ENCODE assay signal across 13 cellular contexts in the genomic region with DNA sequence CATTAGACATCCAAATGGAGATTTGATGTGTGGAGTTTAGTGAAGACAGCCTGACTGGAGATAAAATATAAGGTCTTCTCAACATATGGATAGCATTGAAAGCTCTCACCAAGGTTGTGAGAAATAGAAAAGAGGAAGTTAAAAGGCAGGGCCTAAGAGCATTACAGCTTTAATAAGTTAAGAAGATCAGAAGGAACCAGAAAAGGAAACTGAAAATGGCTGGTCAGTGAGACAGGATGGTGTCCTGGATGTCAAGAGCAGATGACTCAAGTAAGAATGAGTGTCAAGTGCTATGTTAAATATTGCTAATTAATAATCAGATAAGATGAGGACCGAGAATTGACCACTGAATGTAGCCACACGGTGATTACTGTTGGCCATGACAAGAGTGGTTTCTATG.
DNase-seq lines count a peak whose midpoint lies in the region; ATAC-seq, FAIRE-seq and TF ChIP-seq lines count a peak whose summit lies in the region.
"Had no signal": no experiment of that assay in that cellular context is flagged by ENCODE, and none has a peak within 500 bp of the region (broad histone marks: within the 10 kb centered on the region; RNA-seq: fewer than 3 reads in every experiment).

No MANE protein-coding gene starts in this region.

- no peak overlapping the region for H3K27ac Mint-ChIP-seq in CD14-positive monocyte
- H3K27ac Mint-ChIP-seq: activated CD4-positive, alpha-beta memory T cell treated with anti-CD3 and anti-CD28 coated beads for 36 hours; activated naive CD8-positive, alpha-beta T cell had no signal

- H3K36me3 Mint-ChIP-seq in CD14-positive monocyte: no peaks in the 10 kb centered on the region
- H3K36me3 Mint-ChIP-seq: activated CD4-positive, alpha-beta memory T cell treated with anti-CD3 and anti-CD28 coated beads for 36 hours; activated naive CD8-positive, alpha-beta T cell had no signal

- intact Hi-C loops in CD14-positive monocyte (cut with micrococcal nuclease): no loop called here

- FAIRE-seq in HTR-8/SVneo (lab: Jason Lieb, UNC): no peak

- H3K27me3 Mint-ChIP-seq in CD14-positive monocyte (ENCODE audit: low read depth in 3 of 3): no peaks in the 10 kb centered on the region
- H3K27me3 Mint-ChIP-seq: activated CD4-positive, alpha-beta memory T cell treated with anti-CD3 and anti-CD28 coated beads for 36 hours; activated naive CD8-positive, alpha-beta T cell had no signal

- H3K9me3 Mint-ChIP-seq in CD14-positive monocyte: peaks cover 0 to 5% (median 0%) of the 10 kb centered on the region in 7 donors

- ATAC-seq in GM18499 (IDR thresholded peaks at IDR 0.05; ENCODE audit: insufficient read depth, unreplicated experiment) (peak; percentile 99), GM19455 (IDR thresholded peaks at IDR 0.05; ENCODE audit: unreplicated experiment) (peak; percentile 93), HG02852 (IDR thresholded peaks at IDR 0.05; ENCODE audit: unreplicated experiment) (peak; percentile 94), HG03469 (IDR thresholded peaks at IDR 0.05; ENCODE audit: unreplicated experiment) (peak; percentile 95)
- ATAC-seq: left lung had no signal

- no peaks in the 10 kb centered on the region for H3K4me1 Mint-ChIP-seq in CD14-positive monocyte

- no peak overlapping the region for H3K4me3 Mint-ChIP-seq in CD14-positive monocyte
- H3K4me3 Mint-ChIP-seq: activated CD4-positive, alpha-beta memory T cell treated with anti-CD3 and anti-CD28 coated beads for 36 hours; activated naive CD8-positive, alpha-beta T cell had no signal

- TF ChIP-seq CTCF in CD14-positive monocyte (IDR thresholded peaks at IDR 0.05): no peak

- DNase-seq in SKM-1 (lab: John Stamatoyannopoulos, UW; ENCODE audit: unreplicated experiment) (no peak), CD14-positive monocyte (ENCODE audit: low spot score) (no peak), occipital lobe (lab: John Stamatoyannopoulos, UW) (no peak), HTR-8/SVneo (ENCODE audit: insufficient read length, low spot score) (no peak)
- DNase-seq: activated CD4-positive, alpha-beta memory T cell treated with anti-CD3 and anti-CD28 coated beads for 36 hours; left lung; NCI-H526; SK-N-SH had no signal
